In genomic region chr10:74006269-74006668, GRCh38 we compare ENCODE assay signal across 17 cellular contexts. TPM values are rescaled to one million over a fixed set of nuclear protein-coding genes. Genes with fewer than 3 reads are reported as not detected.
DNase-seq lines count a peak whose midpoint lies in the region; ATAC-seq and TF ChIP-seq lines count a peak whose summit lies in the region.
"Had no signal": no experiment of that assay in that cellular context is flagged by ENCODE, and none has a peak within 500 bp of the region (broad histone marks: within the 10 kb centered on the region; RNA-seq: fewer than 3 reads in every experiment).

No MANE protein-coding gene starts in this region.

- no peak overlapping the region for H2AFZ ChIP-seq in Karpas-422 (ENCODE audit: low read length)

- TF ChIP-seq POLR2A in gastroesophageal sphincter (IDR thresholded peaks at IDR 0.05): no peak
- TF ChIP-seq POLR2A in gastrocnemius medialis (IDR thresholded peaks at IDR 0.05): no peak

- H3K4me2 ChIP-seq in DOHH2 (ENCODE audit: low read length) (peak overlapping the region; percentile 68), Karpas-422 (ENCODE audit: low read depth, low read length, poor library complexity, severe bottlenecking) (peak overlapping the region; percentile 32)

- H3K36me3 ChIP-seq in DOHH2 (ENCODE audit: control insufficient read depth, low read length) (peaks cover 6% of the 10 kb centered on the region; the same call in 1 of the 2 replicates), Karpas-422 (ENCODE audit: insufficient read depth, low read length) (no peaks in the 10 kb centered on the region), gastroesophageal sphincter (no peaks in the 10 kb centered on the region), gastrocnemius medialis (no peaks in the 10 kb centered on the region)

- peaks cover 46% of the 10 kb centered on the region for H3F3A ChIP-seq in DOHH2 (ENCODE audit: control insufficient read depth, insufficient read depth)

- peaks cover 97% of the 10 kb centered on the region for H3K4me1 ChIP-seq in DOHH2 (ENCODE audit: control insufficient read depth, low read length)
- peaks cover 95% of the 10 kb centered on the region for H3K4me1 ChIP-seq in Karpas-422 (ENCODE audit: low read length)
- H3K4me1 ChIP-seq in gastroesophageal sphincter: peaks cover 4 to 100% (median 22%) of the 10 kb centered on the region in 3 donors
- H3K4me1 ChIP-seq in gastrocnemius medialis: peaks cover 62 to 74% of the 10 kb centered on the region in 2 donors

- DNase-seq in Karpas-422 (no peak), gastrocnemius medialis (no peak), SW480 (ENCODE audit: low spot score) (no peak), foreskin fibroblast (no peak)
- DNase-seq: Calu3; CD4-positive, alpha-beta memory T cell; DMS53; H7; NCI-H1417 treated with DMSO at 0.1 percent for 48 hours; NCI-H2029 treated with DMSO at 0.1 percent for 48 hours; NCI-H510A; NCI-H774; PC-3 had no signal

- TF ChIP-seq CTCF in DOHH2 (IDR thresholded peaks at IDR 0.05; ENCODE audit: low read depth, low read length, poor library complexity, severe bottlenecking) (no peak), gastroesophageal sphincter (IDR thresholded peaks at IDR 0.05) (no peak), gastrocnemius medialis (IDR thresholded peaks at IDR 0.05 in 4 of 5, conservative IDR thresholded peaks at IDR 0.05 in 1 of 5) (no peak), foreskin fibroblast (IDR thresholded peaks at IDR 0.05; ENCODE audit: low read depth, low read length) (no peak)

- H3K9ac ChIP-seq in Karpas-422 (ENCODE audit: low read length): no peak overlapping the region

- H4K20me1 ChIP-seq in DOHH2 (ENCODE audit: control insufficient read depth, insufficient read depth, low read depth, low read length): no peaks in the 10 kb centered on the region
- H4K20me1 ChIP-seq in Karpas-422 (ENCODE audit: insufficient read depth, low read depth, low read length): no peaks in the 10 kb centered on the region

- ATAC-seq in gastroesophageal sphincter: no peak
- no peak for ATAC-seq in gastrocnemius medialis
- ATAC-seq in GM19467 (IDR thresholded peaks at IDR 0.05; ENCODE audit: unreplicated experiment): no peak
- ATAC-seq: K562, PC-3 had no signal

- no peaks in the 10 kb centered on the region for H3K27me3 ChIP-seq in DOHH2 (ENCODE audit: control insufficient read depth, low read length)
- no peaks in the 10 kb centered on the region for H3K27me3 ChIP-seq in Karpas-422 (ENCODE audit: low read length)
- no peaks in the 10 kb centered on the region for H3K27me3 ChIP-seq in gastroesophageal sphincter
- no peaks in the 10 kb centered on the region for H3K27me3 ChIP-seq in gastrocnemius medialis

- TF ChIP-seq EP300 in gastroesophageal sphincter (IDR thresholded peaks at IDR 0.05): no peak

- H3K9me3 ChIP-seq in DOHH2 (ENCODE audit: control insufficient read depth, insufficient read depth, low read length): no peaks in the 10 kb centered on the region
- no peaks in the 10 kb centered on the region for H3K9me3 ChIP-seq in Karpas-422 (ENCODE audit: low read length)
- H3K9me3 ChIP-seq in gastroesophageal sphincter: no peaks in the 10 kb centered on the region
- H3K9me3 ChIP-seq in gastrocnemius medialis: no peaks in the 10 kb centered on the region

- H3K27ac ChIP-seq in DOHH2 (ENCODE audit: low read depth, low read length): peak overlapping the region; percentile 56
- peak overlapping the region; percentile 97 for H3K27ac ChIP-seq in Karpas-422 (ENCODE audit: low read length)
- H3K27ac ChIP-seq in gastroesophageal sphincter: peak overlapping the region in 3 of 4 donors; percentile 10 to 99 (median 10)
- peak overlapping the region in 3 of 4 donors; percentile 9 to 60 (median 55) for H3K27ac ChIP-seq in gastrocnemius medialis

- H3K9me2 ChIP-seq in DOHH2 (replicated peaks; ENCODE audit: control insufficient read depth, low read length): no peaks in the 10 kb centered on the region
- no peaks in the 10 kb centered on the region for H3K9me2 ChIP-seq in Karpas-422 (replicated peaks; ENCODE audit: insufficient read depth, low read length)

- 39 to 63% methylated on average over 1 of the region's 1 CpG for WGBS in gastroesophageal sphincter (ENCODE audit: low coverage in 1 of 2), 2 donors

- H3K4me3 ChIP-seq in DOHH2 (ENCODE audit: low read length) (peak overlapping the region; percentile 34), Karpas-422 (ENCODE audit: low read length) (no peak overlapping the region), gastroesophageal sphincter (no peak overlapping the region), gastrocnemius medialis (no peak overlapping the region), foreskin fibroblast (ENCODE audit: low read depth in 1 of 2, low read length in 2 of 2) (no peak overlapping the region)
- H3K4me3 ChIP-seq: K562 had no signal

- in situ Hi-C loops in gastrocnemius medialis (cut with MboI; ENCODE audit: low sequenced_read_pairs in 4 of 4): no loop called here

- peaks cover 85% of the 10 kb centered on the region for H3K79me2 ChIP-seq in DOHH2 (ENCODE audit: control insufficient read depth, low read length)
- H3K79me2 ChIP-seq in Karpas-422 (ENCODE audit: low read length): peaks cover 84% of the 10 kb centered on the region

- intact Hi-C loops in gastrocnemius medialis (cut with DNase I; ENCODE audit: low total_unique reads): no loop called here

RNA-seq across cellular contexts. Expression of gene VCL, which starts 8.4 kb away (rescaled TPM):
- 37.6 and 50.5 TPM in 2 replicates for total RNA-seq in Karpas-422 (2014; rRNA removed; shearing (Covaris generic); ENCODE audit: low replicate concordance)
- 100 to 1,000 TPM; 433 to 615 (median 440) TPM for total RNA-seq in gastroesophageal sphincter
- 100 to 1,000 TPM; 129 to 299 (median 210) TPM for total RNA-seq in gastrocnemius medialis

Comparison
In these comparisons a context has a peak if more than half of its experiments do, and no peak if none do; other contexts are left out.
1. H3K27ac ChIP-seq: peak in every context shown above with its lines; median percentile 97 in Karpas-422; 56 in DOHH2; 55 in gastrocnemius medialis; 10 in gastroesophageal sphincter.